In genomic region chr11:62601364-62602140, GRCh38 we compare ENCODE assay signal across 8 cellular contexts.
A peak's percentile ranks its signal among the peaks of the same experiment; 100 is the strongest.
DNase-seq lines count a peak whose midpoint lies in the region; ATAC-seq lines count a peak whose summit lies in the region.

Gene MTA2, minus strand, starts transcription at chr11:62601865. Its CDS starts 415 bp downstream, at chr11:62601450.

- DNase-seq in AG08396 (ENCODE audit: low spot score): peak; percentile 98
- peak; percentile 93 for DNase-seq in NCI-H345 treated with DMSO at 0.1 percent for 48 hours (lab: John Stamatoyannopoulos, UW; ENCODE audit: unreplicated experiment)
- DNase-seq in activated CD4-positive, CD25-positive, alpha-beta regulatory T cell (lab: John Stamatoyannopoulos, UW): peak; percentile 96 to 98 (median 97)
- peak; percentile 100 for DNase-seq in central memory CD4-positive, alpha-beta T cell
- peak; percentile 98 for DNase-seq in inferior parietal cortex (ENCODE audit: extremely low spot score)
- peak; percentile 100 for DNase-seq in stimulated activated CD4-positive, alpha-beta T cell treated with anti-CD3 and anti-CD28 coated beads, Interleukin-12 subunit alpha, Interleukin-12 subunit beta, amount 100 ng/mL, for 24 hours (ENCODE audit: low read depth in 2 of 2)

- ATAC-seq in GM19023 (IDR thresholded peaks at IDR 0.05; ENCODE audit: unreplicated experiment): peak; percentile 75
- peak; percentile 79 for ATAC-seq in HG03280 (IDR thresholded peaks at IDR 0.05; ENCODE audit: unreplicated experiment)

Comparison
In these comparisons a context has a peak if more than half of its experiments do, and no peak if none do; other contexts are left out.
1. Peak in every context shown above with its lines: DNase-seq and ATAC-seq.